ENCODE assay signal across 1 cellular context in genomic region chr15:99109555-99110021, GRCh38.
TF ChIP-seq lines count a peak whose summit lies in the region.

No MANE protein-coding gene starts in this region.

TF ChIP-seq in IMR-90, 13 proteins besides CTCF, POLR2A, EP300 and RAD21:
- TF ChIP-seq, protein P1, sequence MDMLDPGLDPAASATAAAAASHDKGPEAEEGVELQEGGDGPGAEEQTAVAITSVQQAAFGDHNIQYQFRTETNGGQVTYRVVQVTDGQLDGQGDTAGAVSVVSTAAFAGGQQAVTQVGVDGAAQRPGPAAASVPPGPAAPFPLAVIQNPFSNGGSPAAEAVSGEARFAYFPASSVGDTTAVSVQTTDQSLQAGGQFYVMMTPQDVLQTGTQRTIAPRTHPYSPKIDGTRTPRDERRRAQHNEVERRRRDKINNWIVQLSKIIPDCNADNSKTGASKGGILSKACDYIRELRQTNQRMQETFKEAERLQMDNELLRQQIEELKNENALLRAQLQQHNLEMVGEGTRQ (IDR thresholded peaks at IDR 0.05; ENCODE audit: low read depth, low read length), result no peak
- no peak for TF ChIP-seq RFX5 (IDR thresholded peaks at IDR 0.05; ENCODE audit: low read depth, low read length)
- no peak for TF ChIP-seq BHLHE40 (IDR thresholded peaks at IDR 0.05; ENCODE audit: low read depth, low read length)
- TF ChIP-seq MXI1 (IDR thresholded peaks at IDR 0.05; ENCODE audit: borderline replicate concordance, low read depth, low read length), result no peak
- TF ChIP-seq ELK1 (IDR thresholded peaks at IDR 0.05; ENCODE audit: borderline replicate concordance, low read depth, low read length), result no peak
- TF ChIP-seq CEBPB (IDR thresholded peaks at IDR 0.05; ENCODE audit: low read depth, low read length), result no peak
- TF ChIP-seq FOS (IDR thresholded peaks at IDR 0.05; ENCODE audit: low read depth, low read length), result no peak
- TF ChIP-seq CHD1 (IDR thresholded peaks at IDR 0.05; ENCODE audit: low read depth, low read length), result no peak
- TF ChIP-seq MAFK (IDR thresholded peaks at IDR 0.05; ENCODE audit: low read depth, low read length), result no peak
- TF ChIP-seq NFE2L2 (IDR thresholded peaks at IDR 0.05; ENCODE audit: low read depth, low read length), result no peak
- no peak for TF ChIP-seq RCOR1 (IDR thresholded peaks at IDR 0.05; ENCODE audit: insufficient replicate concordance, low read length)
- no peak for TF ChIP-seq SMC3 (IDR thresholded peaks at IDR 0.05; ENCODE audit: low read depth, low read length)
- no peak for TF ChIP-seq MAZ (IDR thresholded peaks at IDR 0.05; ENCODE audit: borderline replicate concordance, low read depth, low read length)
